In the genomic region with DNA sequence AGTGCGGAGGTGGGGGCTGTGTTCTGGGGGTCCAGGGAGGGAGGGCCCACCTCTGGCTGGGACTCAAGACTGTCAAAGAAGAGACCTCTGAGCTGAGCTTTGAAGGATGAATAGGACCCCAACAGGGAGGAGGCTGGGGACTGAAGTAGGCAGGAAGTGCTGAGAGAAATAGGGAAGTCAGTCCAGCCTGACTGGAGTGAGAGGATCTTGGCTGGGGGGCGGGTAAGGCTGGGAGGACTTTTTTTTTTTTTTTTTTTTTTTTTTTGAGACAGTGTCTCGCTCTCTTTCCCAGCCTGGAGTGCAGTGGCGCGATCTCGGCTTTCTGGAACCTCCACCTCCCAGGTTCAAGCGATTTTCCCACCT, we compare ENCODE assay signal across 10 cellular contexts. TPM values are rescaled to one million over a fixed set of nuclear protein-coding genes. Genes with fewer than 3 reads are reported as not detected.
DNase-seq lines count a peak whose midpoint lies in the region; ATAC-seq, FAIRE-seq and TF ChIP-seq lines count a peak whose summit lies in the region.
"Had no signal": no experiment of that assay in that cellular context is flagged by ENCODE, and none has a peak within 500 bp of the region (broad histone marks: within the 10 kb centered on the region; RNA-seq: fewer than 3 reads in every experiment).

No MANE protein-coding gene starts in this region.

- peak overlapping the region; percentile 84; the same call in 1 of the 2 replicates for H3K9ac ChIP-seq in ES-I3 (ENCODE audit: low read depth, low read length)

- H3K4me3 ChIP-seq in heart right ventricle (peak overlapping the region in 5 of 10 donors; percentile 34 to 53 (median 40)), pancreas (peak overlapping the region in 1 of 4 donors; percentile 28)
- H3K4me3 ChIP-seq in effector memory CD4-positive, alpha-beta T cell (ENCODE audit: insufficient read depth, low read depth, low read length, poor library complexity, severe bottlenecking), result no peak overlapping the region
- H3K4me3 ChIP-seq: cardiac muscle cell had no signal

- peak; percentile 61 for DNase-seq in OCI-M1 (lab: John Stamatoyannopoulos, UW)
- no peak for DNase-seq in heart right ventricle
- peak in 1 of 6 donors; percentile 33 for DNase-seq in pancreas
- DNase-seq in GM12892 (ENCODE audit: insufficient read length), result no peak
- DNase-seq in glomerular visceral epithelial cell (ENCODE audit: extremely low spot score), result no peak
- no peak for DNase-seq in effector memory CD4-positive, alpha-beta T cell
- no peak for DNase-seq in H54 (ENCODE audit: insufficient read length, low spot score)

- no peaks in the 10 kb centered on the region for H3K36me3 ChIP-seq in ES-I3 (ENCODE audit: insufficient read depth, low read length)
- no peaks in the 10 kb centered on the region for H3K36me3 ChIP-seq in heart right ventricle
- no peaks in the 10 kb centered on the region for H3K36me3 ChIP-seq in pancreas
- H3K36me3 ChIP-seq in effector memory CD4-positive, alpha-beta T cell (ENCODE audit: control insufficient read depth, insufficient read depth, low read length), result no peaks in the 10 kb centered on the region
- H3K36me3 ChIP-seq: cardiac muscle cell had no signal

- no peak for FAIRE-seq in pancreas (lab: Jason Lieb, UNC)
- no peak for FAIRE-seq in GM12892 (lab: Jason Lieb, UNC)
- no peak for FAIRE-seq in H54 (lab: Jason Lieb, UNC)
- FAIRE-seq: frontal cortex had no signal

- peak in 7 of 8 donors; percentile 58 to 84 (median 69) for ATAC-seq in heart right ventricle
- peak in 3 of 4 donors; percentile 8 to 86 (median 72) for ATAC-seq in pancreas

- H3K4me1 ChIP-seq in ES-I3 (ENCODE audit: insufficient read depth, low read length) (no peaks in the 10 kb centered on the region), heart right ventricle (peaks cover 0 to 12% (median 3%) of the 10 kb centered on the region in 9 donors), pancreas (no peaks in the 10 kb centered on the region)
- H3K4me1 ChIP-seq in effector memory CD4-positive, alpha-beta T cell (ENCODE audit: control insufficient read depth, insufficient read depth, low read length, poor library complexity, severe bottlenecking), result peaks cover 3% of the 10 kb centered on the region

- TF ChIP-seq CTCF in heart right ventricle (IDR thresholded peaks at IDR 0.05), result no peak
- no peak for TF ChIP-seq CTCF in pancreas (IDR thresholded peaks at IDR 0.05)

- intact Hi-C loops in heart right ventricle (cut with DNase I), result no loop called here
- intact Hi-C loops in pancreas (cut with DNase I), result no loop called here

- no peaks in the 10 kb centered on the region for H3K9me3 ChIP-seq in ES-I3 (ENCODE audit: control insufficient read depth, insufficient read depth, low read length)
- H3K9me3 ChIP-seq in heart right ventricle, result no peaks in the 10 kb centered on the region
- no peaks in the 10 kb centered on the region for H3K9me3 ChIP-seq in pancreas
- H3K9me3 ChIP-seq in effector memory CD4-positive, alpha-beta T cell (ENCODE audit: control insufficient read depth, low read length), result no peaks in the 10 kb centered on the region

- peaks cover 2 to 49% (median 30%) of the 10 kb centered on the region in 7 donors for H3K27me3 ChIP-seq in heart right ventricle
- no peaks in the 10 kb centered on the region for H3K27me3 ChIP-seq in pancreas
- no peaks in the 10 kb centered on the region for H3K27me3 ChIP-seq in effector memory CD4-positive, alpha-beta T cell (replicated peaks; ENCODE audit: control insufficient read depth, insufficient read depth, low read length, poor library complexity, severe bottlenecking)

- TF ChIP-seq POLR2A in GM12892 (IDR thresholded peaks at IDR 0.05; ENCODE audit: low read depth, low read length) (no peak), H54 (IDR thresholded peaks at IDR 0.05; ENCODE audit: low read depth, low read length) (no peak)

- H3K27ac ChIP-seq in heart right ventricle (peak overlapping the region in 2 of 10 donors; percentile 27 to 89), pancreas (peak overlapping the region in 1 of 4 donors; percentile 38)
- H3K27ac ChIP-seq in effector memory CD4-positive, alpha-beta T cell (ENCODE audit: insufficient read depth, low read length, poor library complexity, severe bottlenecking), result no peak overlapping the region
- H3K27ac ChIP-seq: cardiac muscle cell had no signal

- 79 to 89% methylated on average over 5 to 7 of the region's 7 CpGs for WGBS in heart right ventricle, 2 donors
- WGBS in pancreas, 2 donors, result 77 to 93% methylated on average over 6 of the region's 7 CpGs

RNA-seq across cellular contexts. Expression of a gene that starts 8.0 kb away (rescaled TPM):
- 10 to 100 TPM in 1 of 10 donors, 1 to 10 TPM in 9; 1.8 to 17.8 (median 4.0) TPM for total RNA-seq in heart right ventricle
- polyA plus RNA-seq in heart right ventricle, result 1 to 10 TPM; 1.0 to 2.6 TPM
- total RNA-seq in pancreas, result 1 to 10 TPM; 1.1 to 6.3 (median 2.8) TPM
- polyA plus RNA-seq in pancreas, result 1 to 10 TPM in 1 of 2 donors, under 1 TPM in 1; 0.72 to 1.9 TPM
- polyA plus RNA-seq in GM12892 (2012; ENCODE audit: missing spikeins), result 41.6 TPM

RNA-seq across cellular contexts. Expression of a gene that starts 24.1 kb away (rescaled TPM):
- total RNA-seq in heart right ventricle (1 to 10 TPM in 4 of 10 donors, under 1 TPM in 6; 0.17 to 1.6 (median 0.82) TPM), pancreas (1 to 10 TPM in 1 of 6 donors, under 1 TPM in 5; 0.14 to 1.0 (median 0.55) TPM)
- polyA plus RNA-seq in heart right ventricle (under 1 TPM; 0.59 to 0.74 TPM), pancreas (1 to 10 TPM in 1 of 2 donors, under 1 TPM in 1; 0.38 to 1.0 TPM)
- polyA plus RNA-seq in GM12892 (2012; ENCODE audit: missing spikeins), result 0.51 TPM

RNA-seq across cellular contexts. Expression of a gene that starts 51.8 kb away (rescaled TPM):
- total RNA-seq in heart right ventricle (10 to 100 TPM; 13.3 to 24.0 (median 17.4) TPM), pancreas (10 to 100 TPM; 13.7 to 22.8 (median 15.4) TPM)
- polyA plus RNA-seq in heart right ventricle (10 to 100 TPM; 12.0 to 13.0 TPM), pancreas (10 to 100 TPM; 12.5 to 22.6 TPM)
- polyA plus RNA-seq in GM12892 (2012; ENCODE audit: missing spikeins), result 43.4 TPM
